In genomic region chr1:45545019-45545493, GRCh38 we compare ENCODE assay signal across 10 cellular contexts. TPM values are rescaled to one million over a fixed set of nuclear protein-coding genes. Genes with fewer than 3 reads are reported as not detected.
A peak's percentile ranks its signal among the peaks of the same experiment; 100 is the strongest.
DNase-seq lines count a peak whose midpoint lies in the region; ATAC-seq and TF ChIP-seq lines count a peak whose summit lies in the region.
"Had no signal": no experiment of that assay in that cellular context is flagged by ENCODE, and none has a peak within 500 bp of the region (broad histone marks: within the 10 kb centered on the region; RNA-seq: fewer than 3 reads in every experiment).

No MANE protein-coding gene starts in this region.

- H3K27ac Mint-ChIP-seq in activated naive CD8-positive, alpha-beta T cell = peak overlapping the region; percentile 16
- no peak overlapping the region for H3K27ac Mint-ChIP-seq in stimulated activated naive CD8-positive, alpha-beta T cell treated with anti-CD3 and anti-CD28 coated beads, Interleukin-15, amount 100 ng/mL, for 72 hours

- H3K27me3 ChIP-seq in testis = no peaks in the 10 kb centered on the region
- H3K27me3 ChIP-seq: sigmoid colon had no signal

- no peaks in the 10 kb centered on the region for H3K36me3 Mint-ChIP-seq in activated naive CD8-positive, alpha-beta T cell

- H3K9me3 Mint-ChIP-seq in activated naive CD8-positive, alpha-beta T cell (ENCODE audit: low read depth) = no peaks in the 10 kb centered on the region
- no peaks in the 10 kb centered on the region for H3K9me3 Mint-ChIP-seq in stimulated activated naive CD8-positive, alpha-beta T cell treated with anti-CD3 and anti-CD28 coated beads, Interleukin-15, amount 100 ng/mL, for 72 hours

- WGBS in testis, 2 donors = 68 to 78% methylated on average over 6 of the region's 6 CpGs

- H3K36me3 ChIP-seq in testis (ENCODE audit: low read depth, missing control alignments) = no peaks in the 10 kb centered on the region
- H3K36me3 ChIP-seq: sigmoid colon had no signal

- peaks cover 31% of the 10 kb centered on the region for H3K4me1 Mint-ChIP-seq in activated naive CD8-positive, alpha-beta T cell (ENCODE audit: low read depth)
- H3K4me1 Mint-ChIP-seq in stimulated activated naive CD8-positive, alpha-beta T cell treated with anti-CD3 and anti-CD28 coated beads, Interleukin-15, amount 100 ng/mL, for 72 hours = peaks cover 42% of the 10 kb centered on the region

- peak overlapping the region; percentile 4 for H3K4me3 Mint-ChIP-seq in activated naive CD8-positive, alpha-beta T cell
- peak overlapping the region; percentile 55 to 59 for H3K4me3 Mint-ChIP-seq in stimulated activated naive CD8-positive, alpha-beta T cell treated with anti-CD3 and anti-CD28 coated beads, Interleukin-15, amount 100 ng/mL, for 72 hours

- no peak for TF ChIP-seq POLR2A in testis (IDR thresholded peaks at IDR 0.05)

- TF ChIP-seq CTCF in foreskin fibroblast (IDR thresholded peaks at IDR 0.05; ENCODE audit: low read depth, low read length) (no peak), testis (IDR thresholded peaks at IDR 0.05) (no peak)

- no peaks in the 10 kb centered on the region for H3K4me1 ChIP-seq in testis

- intact Hi-C loops in testis (cut with DNase I; ENCODE audit: low total_unique reads) = no loop called here

- no peaks in the 10 kb centered on the region for H3K27me3 Mint-ChIP-seq in activated naive CD8-positive, alpha-beta T cell
- H3K27me3 Mint-ChIP-seq in stimulated activated naive CD8-positive, alpha-beta T cell treated with anti-CD3 and anti-CD28 coated beads, Interleukin-15, amount 100 ng/mL, for 72 hours = peaks cover 6% of the 10 kb centered on the region

- H3K4me3 ChIP-seq in foreskin fibroblast (ENCODE audit: low read depth in 1 of 2, low read length in 2 of 2) (no peak overlapping the region), testis (no peak overlapping the region)
- H3K4me3 ChIP-seq: sigmoid colon had no signal

- no peak overlapping the region for H3K27ac ChIP-seq in testis
- H3K27ac ChIP-seq: sigmoid colon had no signal

- DNase-seq in activated T-cell treated with anti-CD3 and anti-CD28 coated beads, Interleukin-2, amount 50 U/mL, for 48 hours = peak; percentile 45 to 46
- DNase-seq in activated T-cell treated with anti-CD3 and anti-CD28 coated beads for 4 hours (no peak), foreskin fibroblast (no peak), testis (no peak), KG1 (lab: John Stamatoyannopoulos, UW) (no peak)
- peak; percentile 25 to 42 for DNase-seq in stimulated activated naive CD8-positive, alpha-beta T cell treated with anti-CD3 and anti-CD28 coated beads, Interleukin-15, amount 100 ng/mL, for 72 hours
- DNase-seq: head of caudate nucleus, sigmoid colon had no signal

- H3K9me3 ChIP-seq in testis = no peaks in the 10 kb centered on the region
- H3K9me3 ChIP-seq: sigmoid colon had no signal

- ATAC-seq in HG03064 (IDR thresholded peaks at IDR 0.05; ENCODE audit: low read depth, unreplicated experiment) = peak; percentile 62
- ATAC-seq in stimulated activated naive CD8-positive, alpha-beta T cell treated with anti-CD3 and anti-CD28 coated beads, Interleukin-15, amount 100 ng/mL, for 72 hours = peak; percentile 71

RNA-seq across cellular contexts. Expression of gene AKR1A1, which starts 5.6 kb away (rescaled TPM):
- 10 to 100 TPM; 51.1 to 60.1 TPM for total RNA-seq in testis
- polyA plus RNA-seq in testis (ENCODE audit: insufficient read depth, low read depth, low replicate concordance) = 63.7 TPM

RNA-seq across cellular contexts. Expression of gene PRDX1, which starts 23.4 kb away (rescaled TPM):
- 100 to 1,000 TPM; 180 to 185 TPM for total RNA-seq in testis
- polyA plus RNA-seq in testis (ENCODE audit: insufficient read depth, low read depth, low replicate concordance) = 251 TPM

RNA-seq across cellular contexts. Expression of gene NASP, which starts 38.8 kb away (rescaled TPM):
- 100 to 1,000 TPM; 184 to 194 TPM for total RNA-seq in testis
- 206 TPM for polyA plus RNA-seq in testis (ENCODE audit: insufficient read depth, low read depth, low replicate concordance)

RNA-seq across cellular contexts. Expression of gene MMACHC, which starts 45.0 kb away (rescaled TPM):
- total RNA-seq in testis = 1 to 10 TPM; 7.1 to 7.3 TPM
- polyA plus RNA-seq in testis (ENCODE audit: insufficient read depth, low read depth, low replicate concordance) = 17.4 TPM

RNA-seq across cellular contexts. Expression of gene CCDC163, which starts 45.2 kb away (rescaled TPM):
- total RNA-seq in testis = 1 to 10 TPM; 2.9 to 4.8 TPM
- 5.7 TPM for polyA plus RNA-seq in testis (ENCODE audit: insufficient read depth, low read depth, low replicate concordance)

Comparison
In these comparisons a context has a peak if more than half of its experiments do, and no peak if none do; other contexts are left out.
1. DNase-seq: peak in activated T-cell treated with anti-CD3 and anti-CD28 coated beads, Interleukin-2, amount 50 U/mL, for 48 hours (2 of 2) and stimulated activated naive CD8-positive, alpha-beta T cell treated with anti-CD3 and anti-CD28 coated beads, Interleukin-15, amount 100 ng/mL, for 72 hours (2 of 2); none in activated T-cell treated with anti-CD3 and anti-CD28 coated beads for 4 hours (single experiment), foreskin fibroblast (0 of 2), testis (single experiment) and KG1 (single experiment).